16 cellular contexts compared by ENCODE assay signal in genomic region chr3:67011414-67012131, GRCh38. TPM values are rescaled to one million over a fixed set of nuclear protein-coding genes. Genes with fewer than 3 reads are reported as not detected.
"Had no signal": no experiment of that assay in that cellular context is flagged by ENCODE, and none has a peak within 500 bp of the region (broad histone marks: within the 10 kb centered on the region; RNA-seq: fewer than 3 reads in every experiment).

No MANE protein-coding gene starts in this region.

- DNase-seq: activated CD4-positive, alpha-beta T cell treated with anti-CD3 and anti-CD28 coated beads for 1 hour; activated CD4-positive, alpha-beta T cell treated with anti-CD3 and anti-CD28 coated beads, Interleukin-2, amount 50 U/mL, for 4 hours; activated naive CD4-positive, alpha-beta T cell treated with anti-CD3 and anti-CD28 coated beads for 36 hours; activated T-cell treated with anti-CD3 and anti-CD28 coated beads for 4 hours; dermis blood vessel endothelial cell; left lung; mammary epithelial cell; mucosa of descending colon; naive thymus-derived CD8-positive, alpha-beta T cell; stimulated activated naive CD8-positive, alpha-beta T cell treated with anti-CD3 and anti-CD28 coated beads, Interleukin-15, Interleukin-2, amounts not matched to agents 100 U/mL and 50 U/mL, for 24 hours; SW 1271 had no signal

- H3K4me1 ChIP-seq: ascending aorta, breast epithelium, left lung had no signal

- ATAC-seq: gastroesophageal sphincter; left lung; mucosa of descending colon; naive thymus-derived CD8-positive, alpha-beta T cell; stimulated activated naive CD8-positive, alpha-beta T cell treated with anti-CD3 and anti-CD28 coated beads, Interleukin-15, Interleukin-2, amounts not matched to agents 100 U/mL and 50 U/mL, for 24 hours had no signal

- H3K9me3 ChIP-seq: ascending aorta, breast epithelium, gastroesophageal sphincter, left lung, mucosa of descending colon, neutrophil had no signal

- H3K27me3 ChIP-seq: ascending aorta, breast epithelium, gastroesophageal sphincter, left lung, neutrophil had no signal

- H3K4me3 ChIP-seq: ascending aorta, breast epithelium, gastroesophageal sphincter, left lung, mucosa of descending colon had no signal

- H3K36me3 ChIP-seq: ascending aorta, breast epithelium, gastroesophageal sphincter had no signal

- H3K27ac ChIP-seq: ascending aorta, breast epithelium, epithelial cell of prostate, gastroesophageal sphincter, left lung, neutrophil had no signal

RNA-seq across cellular contexts. Expression of gene KBTBD8, which starts 13.5 kb away (rescaled TPM):
- total RNA-seq: ascending aorta had no signal
